ENCODE assay signal across 30 cellular contexts in genomic region chr4:110610620-110610939, GRCh38. TPM values are rescaled to one million over a fixed set of nuclear protein-coding genes. Genes with fewer than 3 reads are reported as not detected.
A peak's percentile ranks its signal among the peaks of the same experiment; 100 is the strongest.
DNase-seq lines count a peak whose midpoint lies in the region; ATAC-seq, FAIRE-seq and TF ChIP-seq lines count a peak whose summit lies in the region.
"Had no signal": no experiment of that assay in that cellular context is flagged by ENCODE, and none has a peak within 500 bp of the region (broad histone marks: within the 10 kb centered on the region; RNA-seq: fewer than 3 reads in every experiment).

No MANE protein-coding gene starts in this region.

- H3K9me3 ChIP-seq in kidney (ENCODE audit: control insufficient read depth in 1 of 2, low read length in 2 of 2), result no peaks in the 10 kb centered on the region
- H3K9me3 ChIP-seq: right lobe of liver, suprapubic skin had no signal

- H3K4me3 ChIP-seq in GM23338 (peak overlapping the region; percentile 49), kidney (ENCODE audit: low read length in 2 of 2) (no peak overlapping the region)
- H3K4me3 ChIP-seq: cardiac muscle cell, hepatocyte, right lobe of liver had no signal

- peaks cover 61% of the 10 kb centered on the region for H3K4me1 ChIP-seq in GM23338 (ENCODE audit: insufficient read depth)
- H3K4me1 ChIP-seq in kidney (ENCODE audit: control insufficient read depth in 1 of 2, insufficient read depth in 1 of 2, low read depth in 1 of 2, low read length in 2 of 2), result peaks cover 0 to 6% of the 10 kb centered on the region in 2 donors

- ATAC-seq in GM18505 (IDR thresholded peaks at IDR 0.05; ENCODE audit: unreplicated experiment) (peak; percentile 9), GM23338 (peak; percentile 17), HG03175 (IDR thresholded peaks at IDR 0.05; ENCODE audit: unreplicated experiment) (peak; percentile 6), GM21447 (IDR thresholded peaks at IDR 0.05; ENCODE audit: unreplicated experiment) (no peak)

- peak overlapping the region; percentile 54; the same call in 2 of the 3 replicates for H3K4me3 Mint-ChIP-seq in GM23338
- no peak overlapping the region for H3K4me3 Mint-ChIP-seq in glutamatergic neuron (ENCODE audit: unreplicated experiment)
- H3K4me3 Mint-ChIP-seq: activated B cell treated with CpG ODN at 0.5 μM for 24 hours; activated CD4-positive, alpha-beta memory T cell treated with anti-CD3 and anti-CD28 coated beads, Interleukin-2, amount 10 ng/mL, durations not matched to agents 7 days and 5 days; HFFc6 had no signal

- peak overlapping the region; percentile 9; the same call in 1 of the 2 replicates for H2AFZ ChIP-seq in GM23338
- H2AFZ ChIP-seq: hepatocyte had no signal

- POLR2A ChIA-PET in GM10248 (lab: Yijun Ruan, JAX), result no interaction called here

- intact Hi-C loops in kidney (cut with DNase I), result no loop called here

- H3K36me3 Mint-ChIP-seq in GM23338 (ENCODE audit: low read depth), result no peaks in the 10 kb centered on the region
- H3K36me3 Mint-ChIP-seq in glutamatergic neuron (ENCODE audit: unreplicated experiment), result no peaks in the 10 kb centered on the region

- no peak overlapping the region for H3K9ac ChIP-seq in kidney (ENCODE audit: low read length in 2 of 2)

- H3K27ac ChIP-seq in GM23338 (ENCODE audit: low read depth), result no peak overlapping the region
- no peak overlapping the region for H3K27ac ChIP-seq in kidney (ENCODE audit: low read depth in 2 of 2, low read length in 2 of 2)
- H3K27ac ChIP-seq: C4-2B, cardiac muscle cell, epithelial cell of prostate, hepatocyte, right lobe of liver, suprapubic skin had no signal

- H3K27me3 ChIP-seq in GM23338 (ENCODE audit: insufficient read depth), result peaks cover 88% of the 10 kb centered on the region

- H3K4me1 Mint-ChIP-seq in GM23338 (peaks cover 39% of the 10 kb centered on the region), glutamatergic neuron (ENCODE audit: low read depth, unreplicated experiment) (no peaks in the 10 kb centered on the region)
- H3K4me1 Mint-ChIP-seq: activated B cell treated with CpG ODN at 0.5 μM for 24 hours had no signal

- H3K9me3 Mint-ChIP-seq in GM23338 (no peaks in the 10 kb centered on the region), glutamatergic neuron (ENCODE audit: unreplicated experiment) (peaks cover 7% of the 10 kb centered on the region)
- H3K9me3 Mint-ChIP-seq: activated B cell treated with CpG ODN at 0.5 μM for 24 hours, HFFc6 had no signal

- no peak for TF ChIP-seq CTCF in GM23338 (conservative IDR thresholded peaks at IDR 0.05; ENCODE audit: low read depth in 2 of 2)
- TF ChIP-seq CTCF in kidney (IDR thresholded peaks at IDR 0.05; ENCODE audit: borderline replicate concordance, extremely low read depth, insufficient read depth), result no peak
- no peak for TF ChIP-seq CTCF in glutamatergic neuron (IDR thresholded peaks at IDR 0.05; ENCODE audit: partially characterized antibody, unreplicated experiment)
- TF ChIP-seq CTCF in GM10248 (IDR thresholded peaks at IDR 0.05; ENCODE audit: control extremely low read depth, extremely low read depth, low read depth, missing control alignments), result no peak

- no peak for FAIRE-seq in kidney (lab: Jason Lieb, UNC)

- DNase-seq in GM23338 (ENCODE audit: low spot score) (peak; percentile 34), kidney (peak; percentile 48), glutamatergic neuron (no peak), GM10248 (ENCODE audit: extremely low spot score) (no peak)
- DNase-seq in NK-92 treated with Interleukin-12 subunit alpha and Interleukin-12 subunit beta, amount 100 ng/mL, for 24 hours (lab: John Stamatoyannopoulos, UW), result no peak
- DNase-seq: activated B cell treated with CpG ODN at 0.5 μM for 24 hours; activated CD4-positive, alpha-beta memory T cell treated with anti-CD3 and anti-CD28 coated beads, Interleukin-2, amount 10 ng/mL, durations not matched to agents 7 days and 5 days; activated gamma-delta T cell treated with Interleukin-2 at 50 U/mL for 16 hours; activated T-cell treated with anti-CD3 and anti-CD28 coated beads for 4 hours; amniotic stem cell; foreskin fibroblast; HFFc6; islet precursor cell; NCI-H1417 treated with DMSO at 0.1 percent for 48 hours; NCI-H2171 treated with DMSO at 0.1 percent for 48 hours; NCI-H526; right lobe of liver; T-helper 9 cell had no signal

- TF ChIP-seq POLR2A in GM18505 (IDR thresholded peaks at IDR 0.05; ENCODE audit: borderline replicate concordance, extremely low read depth, insufficient read depth, insufficient read length), result no peak

- H3K4me2 ChIP-seq in GM23338, result peak overlapping the region; percentile 77
- H3K4me2 ChIP-seq: hepatocyte had no signal

- no peak overlapping the region for H3K27ac Mint-ChIP-seq in GM23338
- no peak overlapping the region for H3K27ac Mint-ChIP-seq in glutamatergic neuron (ENCODE audit: unreplicated experiment)
- H3K27ac Mint-ChIP-seq: activated B cell treated with CpG ODN at 0.5 μM for 24 hours; activated CD4-positive, alpha-beta memory T cell treated with anti-CD3 and anti-CD28 coated beads, Interleukin-2, amount 10 ng/mL, durations not matched to agents 7 days and 5 days; HFFc6 had no signal

- no peaks in the 10 kb centered on the region for H3K79me2 ChIP-seq in GM23338 (replicated peaks; ENCODE audit: insufficient read depth)

- H3K36me3 ChIP-seq in GM23338 (ENCODE audit: insufficient read depth) (no peaks in the 10 kb centered on the region), kidney (ENCODE audit: control insufficient read depth in 1 of 2, insufficient read depth in 2 of 2, low read length in 2 of 2) (no peaks in the 10 kb centered on the region)
- H3K36me3 ChIP-seq: cardiac muscle cell, right lobe of liver, suprapubic skin had no signal

- H3F3A ChIP-seq in GM23338 (replicated peaks; ENCODE audit: low read depth), result no peaks in the 10 kb centered on the region

- H3K27me3 Mint-ChIP-seq in GM23338 (ENCODE audit: insufficient read depth, low read depth, poor library complexity) (peaks cover 78% of the 10 kb centered on the region), glutamatergic neuron (ENCODE audit: unreplicated experiment) (peaks cover 34% of the 10 kb centered on the region)

- 0 out of 2 replicates have a peak, but pooled peaks cover 3% of the 10 kb centered on the region for H4K20me1 ChIP-seq in GM23338 (replicated peaks; ENCODE audit: insufficient read depth)

- H3K9me2 ChIP-seq in GM23338 (ENCODE audit: insufficient read depth), result no peaks in the 10 kb centered on the region

- CTCF ChIA-PET in GM10248 (lab: Yijun Ruan, JAX), result no interaction called here

TF ChIP-seq in GM23338, 12 proteins besides CTCF, POLR2A, EP300 and RAD21:
- no peak for TF ChIP-seq ETS1 (IDR thresholded peaks at IDR 0.05)
- no peak for TF ChIP-seq CREB1 (CRISPR knock-in tag; IDR thresholded peaks at IDR 0.05; ENCODE audit: low read depth)
- TF ChIP-seq EZH2phosphoT487 (IDR thresholded peaks at IDR 0.05; ENCODE audit: unreplicated experiment), result peak; percentile 6
TF ChIP-seq in GM23338: peak in this region for 1.

RNA-seq across cellular contexts. Expression of gene PITX2, which starts 12.3 kb away (rescaled TPM):
- 0.35 and 0.52 TPM in 2 replicates for total RNA-seq in GM23338 (2014; rRNA removed; shearing (Covaris generic))
- polyA plus RNA-seq in GM23338 (2016; fragmentation: Nextera tagmentation; extraction: Ambion mirVana), result 0.99 and 1.0 TPM in 2 replicates
- total RNA-seq in kidney, result 3.2 TPM
- 0.71 TPM for polyA plus RNA-seq in kidney (ENCODE audit: insufficient read depth, low read depth, low replicate concordance)
- total RNA-seq in glutamatergic neuron (ENCODE audit: unreplicated experiment), result 1.3 TPM
- total RNA-seq: activated B cell treated with CpG ODN at 0.5 μM for 24 hours, dermis microvascular lymphatic vessel endothelial cell, G401, lung microvascular endothelial cell, osteocyte, right lobe of liver had no signal

Comparison
In these comparisons a context has a peak if more than half of its experiments do, and no peak if none do; other contexts are left out.
1. DNase-seq: peak in GM23338 (single experiment) and kidney (single experiment); none in NK-92 treated with Interleukin-12 subunit alpha and Interleukin-12 subunit beta, amount 100 ng/mL, for 24 hours (single experiment), glutamatergic neuron (single experiment) and GM10248 (single experiment).